ENCODE assay signal across 1 cellular context in genomic region chr16:9098377-9099090, GRCh38.
TF ChIP-seq lines count a peak whose summit lies in the region.

No MANE protein-coding gene starts in this region.

TF ChIP-seq in HepG2, 621 proteins besides CTCF, POLR2A, EP300 and RAD21 (continued from another document):
- TF ChIP-seq ZNF281 (CRISPR knock-in tag; IDR thresholded peaks at IDR 0.05; ENCODE audit: borderline replicate concordance) (no peak), PHF20 (CRISPR knock-in tag; IDR thresholded peaks at IDR 0.05) (no peak), ZNF558 (CRISPR knock-in tag; IDR thresholded peaks at IDR 0.05; ENCODE audit: borderline replicate concordance) (no peak), U2AF1 (optimal IDR thresholded peaks at IDR 0.05; ENCODE audit: low read depth, low read length) (no peak), ZSCAN30 (CRISPR knock-in tag; IDR thresholded peaks at IDR 0.05) (no peak), POLR2AphosphoS5 (IDR thresholded peaks at IDR 0.05; ENCODE audit: low read depth, low read length) (0 out of 2 replicates have a peak, but pooled peaks have one; percentile 8), FOXA3 (CRISPR knock-in tag; IDR thresholded peaks at IDR 0.05) (0 out of 2 replicates have a peak, but pooled peaks have one; percentile 24), MAX (IDR thresholded peaks at IDR 0.05) (no peak), SIN3A (IDR thresholded peaks at IDR 0.05; ENCODE audit: borderline replicate concordance, low read depth, low read length) (no peak), ZNF644 (CRISPR knock-in tag; IDR thresholded peaks at IDR 0.05; ENCODE audit: low read depth) (no peak), IKZF4 (CRISPR knock-in tag; IDR thresholded peaks at IDR 0.05; ENCODE audit: borderline replicate concordance, low read depth, not compliant biosample characterization) (no peak), NR2F6 (IDR thresholded peaks at IDR 0.05) (0 out of 2 replicates have a peak, but pooled peaks have one; percentile 21), NR2F6 (CRISPR knock-in tag; IDR thresholded peaks at IDR 0.05) (peak; percentile 42; the same call in 1 of the 2 replicates), HNF4A (CRISPR knock-in tag; IDR thresholded peaks at IDR 0.05) (peak; percentile 79), ZNF777 (CRISPR knock-in tag; IDR thresholded peaks at IDR 0.05) (no peak), RARA (CRISPR knock-in tag; IDR thresholded peaks at IDR 0.05) (peak; percentile 63), DNMT3B (CRISPR knock-in tag; conservative IDR thresholded peaks at IDR 0.05) (no peak), NAIF1 (CRISPR knock-in tag; IDR thresholded peaks at IDR 0.05; ENCODE audit: borderline replicate concordance) (no peak), RXRB (CRISPR knock-in tag; IDR thresholded peaks at IDR 0.05; ENCODE audit: borderline replicate concordance) (peak; percentile 34; the same call in 1 of the 2 replicates), ZNF431 (CRISPR knock-in tag; IDR thresholded peaks at IDR 0.05; ENCODE audit: borderline replicate concordance, low read depth) (no peak), CC2D1A (CRISPR knock-in tag; IDR thresholded peaks at IDR 0.05) (no peak), HMGA1 (CRISPR knock-in tag; conservative IDR thresholded peaks at IDR 0.05) (no peak), ZNF432 (CRISPR knock-in tag; IDR thresholded peaks at IDR 0.05; ENCODE audit: borderline replicate concordance) (no peak), KAT8 (CRISPR knock-in tag; IDR thresholded peaks at IDR 0.05) (no peak), GATAD2A (CRISPR knock-in tag; IDR thresholded peaks at IDR 0.05) (no peak), MXD3 (CRISPR knock-in tag; IDR thresholded peaks at IDR 0.05) (no peak), POLR2AphosphoS2 (IDR thresholded peaks at IDR 0.05; ENCODE audit: low read depth, low read length) (0 out of 2 replicates have a peak, but pooled peaks have one; percentile 62)
- TF ChIP-seq, protein P1, sequence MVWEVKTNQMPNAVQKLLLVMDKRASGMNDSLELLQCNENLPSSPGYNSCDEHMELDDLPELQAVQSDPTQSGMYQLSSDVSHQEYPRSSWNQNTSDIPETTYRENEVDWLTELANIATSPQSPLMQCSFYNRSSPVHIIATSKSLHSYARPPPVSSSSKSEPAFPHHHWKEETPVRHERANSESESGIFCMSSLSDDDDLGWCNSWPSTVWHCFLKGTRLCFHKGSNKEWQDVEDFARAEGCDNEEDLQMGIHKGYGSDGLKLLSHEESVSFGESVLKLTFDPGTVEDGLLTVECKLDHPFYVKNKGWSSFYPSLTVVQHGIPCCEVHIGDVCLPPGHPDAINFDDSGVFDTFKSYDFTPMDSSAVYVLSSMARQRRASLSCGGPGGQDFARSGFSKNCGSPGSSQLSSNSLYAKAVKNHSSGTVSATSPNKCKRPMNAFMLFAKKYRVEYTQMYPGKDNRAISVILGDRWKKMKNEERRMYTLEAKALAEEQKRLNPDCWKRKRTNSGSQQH (CRISPR knock-in tag; IDR thresholded peaks at IDR 0.05; ENCODE audit: low read depth) = no peak
- TF ChIP-seq, protein P2, sequence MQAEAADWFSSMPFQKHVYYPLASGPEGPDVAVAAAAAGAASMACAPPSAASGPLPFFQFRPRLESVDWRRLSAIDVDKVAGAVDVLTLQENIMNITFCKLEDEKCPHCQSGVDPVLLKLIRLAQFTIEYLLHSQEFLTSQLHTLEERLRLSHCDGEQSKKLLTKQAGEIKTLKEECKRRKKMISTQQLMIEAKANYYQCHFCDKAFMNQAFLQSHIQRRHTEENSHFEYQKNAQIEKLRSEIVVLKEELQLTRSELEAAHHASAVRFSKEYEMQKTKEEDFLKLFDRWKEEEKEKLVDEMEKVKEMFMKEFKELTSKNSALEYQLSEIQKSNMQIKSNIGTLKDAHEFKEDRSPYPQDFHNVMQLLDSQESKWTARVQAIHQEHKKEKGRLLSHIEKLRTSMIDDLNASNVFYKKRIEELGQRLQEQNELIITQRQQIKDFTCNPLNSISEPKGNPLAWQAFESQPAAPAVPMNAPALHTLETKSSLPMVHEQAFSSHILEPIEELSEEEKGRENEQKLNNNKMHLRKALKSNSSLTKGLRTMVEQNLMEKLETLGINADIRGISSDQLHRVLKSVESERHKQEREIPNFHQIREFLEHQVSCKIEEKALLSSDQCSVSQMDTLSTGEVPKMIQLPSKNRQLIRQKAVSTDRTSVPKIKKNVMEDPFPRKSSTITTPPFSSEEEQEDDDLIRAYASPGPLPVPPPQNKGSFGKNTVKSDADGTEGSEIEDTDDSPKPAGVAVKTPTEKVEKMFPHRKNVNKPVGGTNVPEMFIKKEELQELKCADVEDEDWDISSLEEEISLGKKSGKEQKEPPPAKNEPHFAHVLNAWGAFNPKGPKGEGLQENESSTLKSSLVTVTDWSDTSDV (CRISPR knock-in tag; IDR thresholded peaks at IDR 0.05) = no peak
- TF ChIP-seq, protein P3, sequence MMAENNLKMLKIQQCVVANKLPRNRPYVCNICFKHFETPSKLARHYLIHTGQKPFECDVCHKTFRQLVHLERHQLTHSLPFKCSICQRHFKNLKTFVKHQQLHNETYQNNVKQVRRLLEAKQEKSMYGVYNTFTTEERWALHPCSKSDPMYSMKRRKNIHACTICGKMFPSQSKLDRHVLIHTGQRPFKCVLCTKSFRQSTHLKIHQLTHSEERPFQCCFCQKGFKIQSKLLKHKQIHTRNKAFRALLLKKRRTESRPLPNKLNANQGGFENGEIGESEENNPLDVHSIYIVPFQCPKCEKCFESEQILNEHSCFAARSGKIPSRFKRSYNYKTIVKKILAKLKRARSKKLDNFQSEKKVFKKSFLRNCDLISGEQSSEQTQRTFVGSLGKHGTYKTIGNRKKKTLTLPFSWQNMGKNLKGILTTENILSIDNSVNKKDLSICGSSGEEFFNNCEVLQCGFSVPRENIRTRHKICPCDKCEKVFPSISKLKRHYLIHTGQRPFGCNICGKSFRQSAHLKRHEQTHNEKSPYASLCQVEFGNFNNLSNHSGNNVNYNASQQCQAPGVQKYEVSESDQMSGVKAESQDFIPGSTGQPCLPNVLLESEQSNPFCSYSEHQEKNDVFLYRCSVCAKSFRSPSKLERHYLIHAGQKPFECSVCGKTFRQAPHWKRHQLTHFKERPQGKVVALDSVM (CRISPR knock-in tag; IDR thresholded peaks at IDR 0.05) = peak; percentile 37; the same call in 1 of the 2 replicates
- TF ChIP-seq, protein P4, sequence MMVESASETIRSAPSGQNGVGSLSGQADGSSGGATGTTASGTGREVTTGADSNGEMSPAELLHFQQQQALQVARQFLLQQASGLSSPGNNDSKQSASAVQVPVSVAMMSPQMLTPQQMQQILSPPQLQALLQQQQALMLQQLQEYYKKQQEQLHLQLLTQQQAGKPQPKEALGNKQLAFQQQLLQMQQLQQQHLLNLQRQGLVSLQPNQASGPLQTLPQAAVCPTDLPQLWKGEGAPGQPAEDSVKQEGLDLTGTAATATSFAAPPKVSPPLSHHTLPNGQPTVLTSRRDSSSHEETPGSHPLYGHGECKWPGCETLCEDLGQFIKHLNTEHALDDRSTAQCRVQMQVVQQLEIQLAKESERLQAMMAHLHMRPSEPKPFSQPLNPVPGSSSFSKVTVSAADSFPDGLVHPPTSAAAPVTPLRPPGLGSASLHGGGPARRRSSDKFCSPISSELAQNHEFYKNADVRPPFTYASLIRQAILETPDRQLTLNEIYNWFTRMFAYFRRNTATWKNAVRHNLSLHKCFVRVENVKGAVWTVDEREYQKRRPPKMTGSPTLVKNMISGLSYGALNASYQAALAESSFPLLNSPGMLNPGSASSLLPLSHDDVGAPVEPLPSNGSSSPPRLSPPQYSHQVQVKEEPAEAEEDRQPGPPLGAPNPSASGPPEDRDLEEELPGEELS (CRISPR knock-in tag; IDR thresholded peaks at IDR 0.05) = 0 out of 2 replicates have a peak, but pooled peaks have one; percentile 0
- TF ChIP-seq, protein P5, sequence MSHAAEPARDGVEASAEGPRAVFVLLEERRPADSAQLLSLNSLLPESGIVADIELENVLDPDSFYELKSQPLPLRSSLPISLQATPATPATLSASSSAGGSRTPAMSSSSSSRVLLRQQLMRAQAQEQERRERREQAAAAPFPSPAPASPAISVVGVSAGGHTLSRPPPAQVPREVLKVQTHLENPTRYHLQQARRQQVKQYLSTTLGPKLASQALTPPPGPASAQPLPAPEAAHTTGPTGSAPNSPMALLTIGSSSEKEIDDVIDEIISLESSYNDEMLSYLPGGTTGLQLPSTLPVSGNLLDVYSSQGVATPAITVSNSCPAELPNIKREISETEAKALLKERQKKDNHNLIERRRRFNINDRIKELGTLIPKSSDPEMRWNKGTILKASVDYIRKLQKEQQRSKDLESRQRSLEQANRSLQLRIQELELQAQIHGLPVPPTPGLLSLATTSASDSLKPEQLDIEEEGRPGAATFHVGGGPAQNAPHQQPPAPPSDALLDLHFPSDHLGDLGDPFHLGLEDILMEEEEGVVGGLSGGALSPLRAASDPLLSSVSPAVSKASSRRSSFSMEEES (CRISPR knock-in tag; IDR thresholded peaks at IDR 0.05) = no peak
- TF ChIP-seq, protein P6, sequence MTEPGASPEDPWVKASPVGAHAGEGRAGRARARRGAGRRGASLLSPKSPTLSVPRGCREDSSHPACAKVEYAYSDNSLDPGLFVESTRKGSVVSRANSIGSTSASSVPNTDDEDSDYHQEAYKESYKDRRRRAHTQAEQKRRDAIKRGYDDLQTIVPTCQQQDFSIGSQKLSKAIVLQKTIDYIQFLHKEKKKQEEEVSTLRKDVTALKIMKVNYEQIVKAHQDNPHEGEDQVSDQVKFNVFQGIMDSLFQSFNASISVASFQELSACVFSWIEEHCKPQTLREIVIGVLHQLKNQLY (CRISPR knock-in tag; IDR thresholded peaks at IDR 0.05) = no peak
- TF ChIP-seq, protein P7, sequence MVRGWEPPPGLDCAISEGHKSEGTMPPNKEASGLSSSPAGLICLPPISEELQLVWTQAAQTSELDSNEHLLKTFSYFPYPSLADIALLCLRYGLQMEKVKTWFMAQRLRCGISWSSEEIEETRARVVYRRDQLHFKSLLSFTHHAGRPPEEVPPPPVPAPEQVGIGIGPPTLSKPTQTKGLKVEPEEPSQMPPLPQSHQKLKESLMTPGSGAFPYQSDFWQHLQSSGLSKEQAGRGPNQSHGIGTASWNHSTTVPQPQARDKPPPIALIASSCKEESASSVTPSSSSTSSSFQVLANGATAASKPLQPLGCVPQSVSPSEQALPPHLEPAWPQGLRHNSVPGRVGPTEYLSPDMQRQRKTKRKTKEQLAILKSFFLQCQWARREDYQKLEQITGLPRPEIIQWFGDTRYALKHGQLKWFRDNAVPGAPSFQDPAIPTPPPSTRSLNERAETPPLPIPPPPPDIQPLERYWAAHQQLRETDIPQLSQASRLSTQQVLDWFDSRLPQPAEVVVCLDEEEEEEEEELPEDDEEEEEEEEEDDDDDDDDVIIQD (CRISPR knock-in tag; IDR thresholded peaks at IDR 0.05; ENCODE audit: low read depth) = 0 out of 2 replicates have a peak, but pooled peaks have one; percentile 17
